Comparison of ENCODE assay signal across 9 cellular contexts in the genomic region with DNA sequence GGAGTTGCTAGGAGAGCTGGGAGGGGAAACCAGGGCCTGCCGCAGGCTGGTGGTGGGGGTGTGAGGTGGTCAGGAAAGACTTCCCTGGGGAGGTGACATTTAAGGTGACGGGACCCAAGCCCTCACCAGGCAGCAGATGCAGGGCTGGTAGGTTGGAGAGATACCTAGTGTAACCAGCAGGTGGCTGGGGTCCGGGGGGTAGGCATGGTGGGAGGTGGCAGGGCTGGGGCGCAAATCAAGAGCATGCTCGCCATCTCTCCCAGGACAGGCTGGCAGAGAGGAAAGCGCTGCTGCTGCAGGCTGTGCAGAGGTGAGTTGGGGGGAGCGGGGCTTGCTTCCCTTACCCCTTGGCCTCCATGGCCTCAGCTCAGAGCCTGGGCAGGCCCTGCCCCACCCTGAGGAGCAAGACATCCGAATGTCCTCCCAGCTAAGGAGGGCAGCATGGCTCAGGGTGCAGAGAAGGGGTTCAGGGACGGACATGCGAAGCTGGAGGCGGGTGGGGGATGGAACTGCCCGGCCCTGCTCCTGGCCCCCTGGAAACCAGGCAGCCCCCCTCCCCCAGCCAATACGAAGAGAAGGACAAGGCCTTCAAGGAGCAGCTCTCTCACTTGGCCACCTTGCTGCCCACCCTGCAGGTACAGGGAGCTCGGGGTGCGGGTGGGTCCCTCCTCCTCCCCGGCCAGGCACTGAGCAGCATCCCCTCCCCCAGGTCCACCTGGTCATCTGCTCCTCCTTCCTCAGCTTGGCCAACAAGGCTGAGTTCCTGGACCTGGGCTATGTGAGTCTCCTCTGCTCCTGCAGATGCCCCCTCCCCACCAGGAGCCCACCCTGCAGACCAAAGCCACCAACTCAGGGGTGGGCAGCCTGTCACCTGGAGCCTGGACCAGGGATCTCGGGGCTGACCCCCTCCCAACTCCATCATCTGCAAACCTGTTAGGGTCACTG. TPM values are rescaled to one million over a fixed set of nuclear protein-coding genes. Genes with fewer than 3 reads are reported as not detected.
A peak's percentile ranks its signal among the peaks of the same experiment; 100 is the strongest.
DNase-seq lines count a peak whose midpoint lies in the region; ATAC-seq, FAIRE-seq and TF ChIP-seq lines count a peak whose summit lies in the region.
"Had no signal": no experiment of that assay in that cellular context is flagged by ENCODE, and none has a peak within 500 bp of the region (broad histone marks: within the 10 kb centered on the region; RNA-seq: fewer than 3 reads in every experiment).

No MANE protein-coding gene starts in this region.

- no TSS peak for BruUV-seq in HepG2 (replicated peaks; lab: Mats Ljungman, UMichigan)

- DNase-seq in HepG2 (ENCODE audit: low spot score): no peak
- DNase-seq in right lobe of liver: no peak
- peak in 4 of 34 experiments; percentile 10 to 28 (median 23) for DNase-seq in T-cell
- DNase-seq in fibroblast of the aortic adventitia (ENCODE audit: low read depth): no peak
- no peak for DNase-seq in DMS79 (lab: John Stamatoyannopoulos, UW)
- DNase-seq in activated CD8-positive, alpha-beta memory T cell treated with anti-CD3 and anti-CD28 coated beads, Interleukin-2, amount 50 U/mL, for 4 hours: no peak
- DNase-seq in NCI-H1417 treated with DMSO at 0.1 percent for 48 hours (lab: John Stamatoyannopoulos, UW): no peak

- CTCF ChIA-PET in HepG2 (lab: Yijun Ruan, JAX; ENCODE audit: low intra/inter-chr PET ratio, low total read pairs): no interaction called here
- CTCF ChIA-PET in T-cell (lab: Charles Lee): interaction anchor here in 1 of 2 donors (0.5 kb wide), 1 partner anchor 21 kb away, joined by 4 read pairs; no protein-coding TSS in a partner anchor

- TF ChIP-seq POLR2A in HepG2 (IDR thresholded peaks at IDR 0.05; ENCODE audit: insufficient read depth in 1 of 2, low read depth in 2 of 2, low read length in 2 of 2) (no peak), right lobe of liver (IDR thresholded peaks at IDR 0.05) (no peak)

- TF ChIP-seq RAD21 in HepG2 (CRISPR knock-in tag; IDR thresholded peaks at IDR 0.05): no peak

- H3K9ac ChIP-seq in HepG2 (ENCODE audit: insufficient read depth, low read depth, low read length): no peak overlapping the region
- no peak overlapping the region for H3K9ac ChIP-seq in stomach smooth muscle (ENCODE audit: low read length in 2 of 2)

- no peak for FAIRE-seq in HepG2 (lab: Jason Lieb, UNC)

- POLR2A ChIA-PET in HepG2 (lab: Yijun Ruan, JAX) (no interaction called here), T-cell (lab: Charles Lee) (no interaction called here)

- no peaks in the 10 kb centered on the region for H3K36me3 Mint-ChIP-seq in T-cell
- H3K36me3 Mint-ChIP-seq: activated naive CD4-positive, alpha-beta T cell treated with anti-CD3 and anti-CD28 coated beads, Interleukin-2, amount 50 U/mL, for 72 hours had no signal

- H3K9me3 ChIP-seq in HepG2 (ENCODE audit: low read length) (no peaks in the 10 kb centered on the region), right lobe of liver (no peaks in the 10 kb centered on the region), stomach smooth muscle (ENCODE audit: control insufficient read depth in 2 of 2, low read length in 2 of 2) (no peaks in the 10 kb centered on the region)

- H3K36me3 ChIP-seq in HepG2 (replicated peaks in 1 of 2; ENCODE audit: control insufficient read depth in 1 of 2, insufficient read depth in 2 of 2, low read length in 2 of 2) (peaks cover 7 to 18% of the 10 kb centered on the region in 2 experiments; a peak in 4 of 5 replicates), right lobe of liver (no peaks in the 10 kb centered on the region), stomach smooth muscle (ENCODE audit: control insufficient read depth in 2 of 2, insufficient read depth in 2 of 2, low read length in 2 of 2) (peaks cover 0 to 3% of the 10 kb centered on the region in 2 donors)

- H3K4me1 ChIP-seq in HepG2 (ENCODE audit: insufficient read depth, low read length) (peaks cover 10% of the 10 kb centered on the region), right lobe of liver (no peaks in the 10 kb centered on the region), stomach smooth muscle (ENCODE audit: control insufficient read depth, insufficient read depth, low read length) (peaks cover 38% of the 10 kb centered on the region)

- in situ Hi-C loops in HepG2 (cut with HindIII; ENCODE audit: extremely low pct_ligation_motif_present, low pct_unique_long_range_greater_than_20kb): no loop called here

- peaks cover 0 to 19% (median 12%) of the 10 kb centered on the region in 3 donors for H3K4me1 Mint-ChIP-seq in T-cell

- H3K4me2 ChIP-seq in HepG2 (ENCODE audit: low read depth, low read length): no peak overlapping the region

- no peak overlapping the region for H3K27ac ChIP-seq in HepG2 (ENCODE audit: extremely low read length, insufficient read depth, low read length)
- no peak overlapping the region for H3K27ac ChIP-seq in right lobe of liver
- no peak overlapping the region for H3K27ac ChIP-seq in stomach smooth muscle (ENCODE audit: low read length)

- TF ChIP-seq CTCF in HepG2 (CRISPR knock-in tag; IDR thresholded peaks at IDR 0.05) (no peak), right lobe of liver (IDR thresholded peaks at IDR 0.05) (no peak), fibroblast of the aortic adventitia (IDR thresholded peaks at IDR 0.05; ENCODE audit: insufficient read depth, low read length) (peak; percentile 26)

- H3K27me3 ChIP-seq in HepG2 (ENCODE audit: control insufficient read depth in 1 of 2, insufficient read depth in 2 of 2, low read length in 2 of 2): no peaks in the 10 kb centered on the region
- H3K27me3 ChIP-seq in right lobe of liver: no peaks in the 10 kb centered on the region
- H3K27me3 ChIP-seq in stomach smooth muscle (ENCODE audit: control insufficient read depth in 1 of 2, insufficient read depth in 2 of 2, low read length in 2 of 2): no peaks in the 10 kb centered on the region

- intact Hi-C loops in HepG2 (cut with micrococcal nuclease; ENCODE audit: unreplicated experiment) (loop anchor here (10.0 kb wide), 1 partner anchor 625 kb away; no protein-coding TSS in a partner anchor), right lobe of liver (cut with DNase I) (no loop called here)

- 100% methylated on average over 2 of the region's 17 CpGs for WGBS in HepG2 (ENCODE audit: low lambda C conversion rate)
- WGBS in right lobe of liver (ENCODE audit: insufficient coverage, low coverage, low lambda C conversion rate, missing lambda C conversion rate): 83% methylated on average over 4 of the region's 17 CpGs

- no peak overlapping the region for H3K4me3 ChIP-seq in HepG2 (replicated peaks in 1 of 3; ENCODE audit: insufficient read depth in 1 of 3, low read depth in 2 of 3, low read length in 3 of 3)
- no peak overlapping the region for H3K4me3 ChIP-seq in right lobe of liver
- no peak overlapping the region for H3K4me3 ChIP-seq in fibroblast of the aortic adventitia (ENCODE audit: low read depth, low read length)
- H3K4me3 ChIP-seq in stomach smooth muscle (ENCODE audit: low read length in 2 of 2): peak overlapping the region; percentile 46 to 67

- H3K9me3 Mint-ChIP-seq in T-cell: no peaks in the 10 kb centered on the region
- H3K9me3 Mint-ChIP-seq: activated naive CD4-positive, alpha-beta T cell treated with anti-CD3 and anti-CD28 coated beads, Interleukin-2, amount 50 U/mL, for 72 hours had no signal

- no peak overlapping the region for H2AFZ ChIP-seq in HepG2 (ENCODE audit: low read length)

- no peaks in the 10 kb centered on the region for H3K79me2 ChIP-seq in HepG2 (ENCODE audit: insufficient read depth, low read length)

- H3K4me3 Mint-ChIP-seq in T-cell: peak overlapping the region; percentile 45 to 57 (median 50)

- H3K27ac Mint-ChIP-seq in T-cell: peak overlapping the region; percentile 39 to 46
- H3K27ac Mint-ChIP-seq: activated naive CD4-positive, alpha-beta T cell treated with anti-CD3 and anti-CD28 coated beads, Interleukin-2, amount 50 U/mL, for 72 hours had no signal

- H4K20me1 ChIP-seq in HepG2 (ENCODE audit: insufficient read depth, low read length): no peaks in the 10 kb centered on the region

- TF ChIP-seq EP300 in HepG2 (IDR thresholded peaks at IDR 0.05; ENCODE audit: low read depth in 2 of 2, low read length in 2 of 2) (no peak), HepG2 (CRISPR knock-in tag; IDR thresholded peaks at IDR 0.05; ENCODE audit: borderline replicate concordance) (no peak)

- peaks cover 4 to 20% of the 10 kb centered on the region in 2 donors for H3K27me3 Mint-ChIP-seq in T-cell

- ATAC-seq in HepG2: no peak
- no peak for ATAC-seq in right lobe of liver
- peak in 1 of 4 experiments; percentile 24 for ATAC-seq in T-cell (replicated peaks in 1 of 4)

RNA-seq across cellular contexts. Expression of a gene that starts 4.0 kb away (rescaled TPM):
- total RNA-seq in HepG2 (2016; rRNA removed; fragmentation: Illumina TruSeq; extraction: Trizol) (1.7 and 9.8 TPM in 2 replicates), right lobe of liver (10 to 100 TPM in 5 of 6 experiments, 1 to 10 TPM in 1; 8.4 to 20.5 (median 14.4) TPM), T-cell (1 to 10 TPM; 4.7 to 9.7 (median 6.9) TPM), fibroblast of the aortic adventitia (ENCODE audit: low replicate concordance) (7.8 and 42.6 TPM in 2 replicates)
- total RNA-seq in HepG2 (2016; cell fraction: cytosol; rRNA removed; fragmentation: Illumina TruSeq; extraction: Trizol; ENCODE audit: low read depth): 2.0 and 3.0 TPM in 2 replicates
- total RNA-seq in HepG2 (2016; cell fraction: insoluble cytoplasmic fraction; rRNA removed; fragmentation: Illumina TruSeq; extraction: Trizol): 2.1 and 8.9 TPM in 2 replicates
- 2.4 and 2.5 TPM in 2 replicates for total RNA-seq in HepG2 (2016; cell fraction: membrane; rRNA removed; fragmentation: Illumina TruSeq; extraction: Trizol)
- 14.8 and 17.7 TPM in 2 replicates for total RNA-seq in HepG2 (2016; cell fraction: nucleus; rRNA removed; fragmentation: Illumina TruSeq; extraction: Trizol)
- polyA plus RNA-seq in HepG2 (2011; rRNA removed): 15.9 and 17.9 TPM in 2 replicates
- polyA plus RNA-seq in HepG2 (2011; cell fraction: cytosol; rRNA removed): 3.1 and 5.5 TPM in 2 replicates
- 282 and 411 TPM in 2 replicates for polyA plus RNA-seq in HepG2 (2011; cell fraction: nucleus; rRNA removed)
- 3.9 and 4.0 TPM in 2 replicates for polyA plus RNA-seq in HepG2 (2012)
- polyA plus RNA-seq in HepG2 (2016; cell fraction: cytosol; fragmentation: Illumina TruSeq; extraction: Trizol; ENCODE audit: low read depth): 0.45 and 0.62 TPM in 2 replicates
- polyA plus RNA-seq in HepG2 (2016; cell fraction: insoluble cytoplasmic fraction; fragmentation: Illumina TruSeq; extraction: Trizol; ENCODE audit: low read depth): 1.8 and 3.9 TPM in 2 replicates
- 0.85 and 1.2 TPM in 2 replicates for polyA plus RNA-seq in HepG2 (2016; cell fraction: membrane; fragmentation: Illumina TruSeq; extraction: Trizol; ENCODE audit: low read depth)
- polyA plus RNA-seq in HepG2 (2016; cell fraction: nucleus; fragmentation: Illumina TruSeq; extraction: Trizol; ENCODE audit: insufficient read depth, low read depth): 47.0 and 48.9 TPM in 2 replicates
- 16.5 and 27.5 TPM in 2 replicates for polyA minus RNA-seq in HepG2 (2011; rRNA and poly(A)+ RNA removed; ENCODE audit: low replicate concordance)
- polyA minus RNA-seq in HepG2 (2011; cell fraction: cytosol; rRNA and poly(A)+ RNA removed): 2.5 TPM in 2 replicates
- polyA minus RNA-seq in HepG2 (2011; cell fraction: nucleus; rRNA and poly(A)+ RNA removed): 30.0 and 38.2 TPM in 2 replicates

RNA-seq across cellular contexts. Expression of a gene that starts 10.5 kb away (rescaled TPM):
- total RNA-seq in HepG2 (2016; rRNA removed; fragmentation: Illumina TruSeq; extraction: Trizol) (545 and 787 TPM in 2 replicates), right lobe of liver (100 to 1,000 TPM in 4 of 6 experiments, 10 to 100 TPM in 2; 45.4 to 156 (median 134) TPM), T-cell (100 to 1,000 TPM; 448 to 621 (median 462) TPM), fibroblast of the aortic adventitia (ENCODE audit: low replicate concordance) (169 and 279 TPM in 2 replicates)
- 342 and 387 TPM in 2 replicates for total RNA-seq in HepG2 (2016; cell fraction: cytosol; rRNA removed; fragmentation: Illumina TruSeq; extraction: Trizol; ENCODE audit: low read depth)
- 525 and 788 TPM in 2 replicates for total RNA-seq in HepG2 (2016; cell fraction: insoluble cytoplasmic fraction; rRNA removed; fragmentation: Illumina TruSeq; extraction: Trizol)
- 707 and 829 TPM in 2 replicates for total RNA-seq in HepG2 (2016; cell fraction: membrane; rRNA removed; fragmentation: Illumina TruSeq; extraction: Trizol)
- 180 and 186 TPM in 2 replicates for total RNA-seq in HepG2 (2016; cell fraction: nucleus; rRNA removed; fragmentation: Illumina TruSeq; extraction: Trizol)
- polyA plus RNA-seq in HepG2 (2011; rRNA removed): 146 and 214 TPM in 2 replicates
- polyA plus RNA-seq in HepG2 (2011; cell fraction: cytosol; rRNA removed): 92.5 and 127 TPM in 2 replicates
- 29.2 and 40.5 TPM in 2 replicates for polyA plus RNA-seq in HepG2 (2011; cell fraction: nucleus; rRNA removed)
- 1,228 and 1,771 TPM in 2 replicates for polyA plus RNA-seq in HepG2 (2012)
- polyA plus RNA-seq in HepG2 (2016; cell fraction: cytosol; fragmentation: Illumina TruSeq; extraction: Trizol; ENCODE audit: low read depth): 1,048 and 1,064 TPM in 2 replicates
- 1,078 and 1,177 TPM in 2 replicates for polyA plus RNA-seq in HepG2 (2016; cell fraction: insoluble cytoplasmic fraction; fragmentation: Illumina TruSeq; extraction: Trizol; ENCODE audit: low read depth)
- 1,296 and 1,373 TPM in 2 replicates for polyA plus RNA-seq in HepG2 (2016; cell fraction: membrane; fragmentation: Illumina TruSeq; extraction: Trizol; ENCODE audit: low read depth)
- polyA plus RNA-seq in HepG2 (2016; cell fraction: nucleus; fragmentation: Illumina TruSeq; extraction: Trizol; ENCODE audit: insufficient read depth, low read depth): 473 and 475 TPM in 2 replicates
- polyA minus RNA-seq in HepG2 (2011; rRNA and poly(A)+ RNA removed; ENCODE audit: low replicate concordance): 12.9 and 31.5 TPM in 2 replicates
- polyA minus RNA-seq in HepG2 (2011; cell fraction: cytosol; rRNA and poly(A)+ RNA removed): 48.1 and 62.3 TPM in 2 replicates
- polyA minus RNA-seq in HepG2 (2011; cell fraction: nucleus; rRNA and poly(A)+ RNA removed): 53.2 and 59.9 TPM in 2 replicates

RNA-seq across cellular contexts. Expression of a gene that starts 25.8 kb away (rescaled TPM):
- 61.7 and 69.7 TPM in 2 replicates for total RNA-seq in HepG2 (2016; rRNA removed; fragmentation: Illumina TruSeq; extraction: Trizol)
- 23.7 and 29.8 TPM in 2 replicates for total RNA-seq in HepG2 (2016; cell fraction: cytosol; rRNA removed; fragmentation: Illumina TruSeq; extraction: Trizol; ENCODE audit: low read depth)
- total RNA-seq in HepG2 (2016; cell fraction: insoluble cytoplasmic fraction; rRNA removed; fragmentation: Illumina TruSeq; extraction: Trizol): 60.0 and 68.5 TPM in 2 replicates
- 90.0 and 91.4 TPM in 2 replicates for total RNA-seq in HepG2 (2016; cell fraction: membrane; rRNA removed; fragmentation: Illumina TruSeq; extraction: Trizol)
- 45.6 and 50.8 TPM in 2 replicates for total RNA-seq in HepG2 (2016; cell fraction: nucleus; rRNA removed; fragmentation: Illumina TruSeq; extraction: Trizol)
- polyA plus RNA-seq in HepG2 (2011; rRNA removed): 23.1 and 24.6 TPM in 2 replicates
- polyA plus RNA-seq in HepG2 (2011; cell fraction: cytosol; rRNA removed): 23.8 and 31.3 TPM in 2 replicates
- polyA plus RNA-seq in HepG2 (2011; cell fraction: nucleus; rRNA removed): 8.9 and 10.8 TPM in 2 replicates
- 26.0 and 27.3 TPM in 2 replicates for polyA plus RNA-seq in HepG2 (2012)
- polyA plus RNA-seq in HepG2 (2016; cell fraction: cytosol; fragmentation: Illumina TruSeq; extraction: Trizol; ENCODE audit: low read depth): 38.8 and 46.6 TPM in 2 replicates
- 66.5 and 67.0 TPM in 2 replicates for polyA plus RNA-seq in HepG2 (2016; cell fraction: insoluble cytoplasmic fraction; fragmentation: Illumina TruSeq; extraction: Trizol; ENCODE audit: low read depth)
- 87.3 and 91.3 TPM in 2 replicates for polyA plus RNA-seq in HepG2 (2016; cell fraction: membrane; fragmentation: Illumina TruSeq; extraction: Trizol; ENCODE audit: low read depth)
- 77.9 and 79.1 TPM in 2 replicates for polyA plus RNA-seq in HepG2 (2016; cell fraction: nucleus; fragmentation: Illumina TruSeq; extraction: Trizol; ENCODE audit: insufficient read depth, low read depth)
- polyA minus RNA-seq in HepG2 (2011; rRNA and poly(A)+ RNA removed; ENCODE audit: low replicate concordance): 42.4 and 109 TPM in 2 replicates
- 24.0 and 31.1 TPM in 2 replicates for polyA minus RNA-seq in HepG2 (2011; cell fraction: cytosol; rRNA and poly(A)+ RNA removed)
- polyA minus RNA-seq in HepG2 (2011; cell fraction: nucleus; rRNA and poly(A)+ RNA removed): 12.5 and 14.2 TPM in 2 replicates
- 10 to 100 TPM; 15.9 to 28.5 (median 20.4) TPM for total RNA-seq in right lobe of liver
- 10 to 100 TPM in 4 of 5 donors, 1 to 10 TPM in 1; 9.6 to 24.0 (median 20.7) TPM for total RNA-seq in T-cell
- 53.5 and 99.1 TPM in 2 replicates for total RNA-seq in fibroblast of the aortic adventitia (ENCODE audit: low replicate concordance)

RNA-seq across cellular contexts. Expression of a gene that starts 29.8 kb away (rescaled TPM):
- 0.02 TPM in 1 of 2 replicates, not detected in the other for total RNA-seq in HepG2 (2016; rRNA removed; fragmentation: Illumina TruSeq; extraction: Trizol)
- total RNA-seq in HepG2 (2016; cell fraction: cytosol; rRNA removed; fragmentation: Illumina TruSeq; extraction: Trizol; ENCODE audit: low read depth): not detected in 2 replicates
- 0.11 TPM in 1 of 2 replicates, not detected in the other for total RNA-seq in HepG2 (2016; cell fraction: insoluble cytoplasmic fraction; rRNA removed; fragmentation: Illumina TruSeq; extraction: Trizol)
- total RNA-seq in HepG2 (2016; cell fraction: membrane; rRNA removed; fragmentation: Illumina TruSeq; extraction: Trizol): not detected in 2 replicates
- total RNA-seq in HepG2 (2016; cell fraction: nucleus; rRNA removed; fragmentation: Illumina TruSeq; extraction: Trizol): 0.09 TPM in 1 of 2 replicates, not detected in the other
- polyA plus RNA-seq in HepG2 (2011; rRNA removed): 0.09 and 0.21 TPM in 2 replicates
- 0.03 TPM in 1 of 2 replicates, not detected in the other for polyA plus RNA-seq in HepG2 (2011; cell fraction: cytosol; rRNA removed)
- polyA plus RNA-seq in HepG2 (2011; cell fraction: nucleus; rRNA removed): 0.42 and 0.51 TPM in 2 replicates
- polyA plus RNA-seq in HepG2 (2012): 0.03 and 0.05 TPM in 2 replicates
- not detected in 2 replicates for polyA plus RNA-seq in HepG2 (2016; cell fraction: cytosol; fragmentation: Illumina TruSeq; extraction: Trizol; ENCODE audit: low read depth)
- not detected in 2 replicates for polyA plus RNA-seq in HepG2 (2016; cell fraction: insoluble cytoplasmic fraction; fragmentation: Illumina TruSeq; extraction: Trizol; ENCODE audit: low read depth)
- polyA plus RNA-seq in HepG2 (2016; cell fraction: membrane; fragmentation: Illumina TruSeq; extraction: Trizol; ENCODE audit: low read depth): not detected in 2 replicates
- polyA plus RNA-seq in HepG2 (2016; cell fraction: nucleus; fragmentation: Illumina TruSeq; extraction: Trizol; ENCODE audit: insufficient read depth, low read depth): 0.10 and 0.29 TPM in 2 replicates
- polyA minus RNA-seq in HepG2 (2011; rRNA and poly(A)+ RNA removed; ENCODE audit: low replicate concordance): 0.10 and 0.56 TPM in 2 replicates
- not detected in 2 replicates for polyA minus RNA-seq in HepG2 (2011; cell fraction: cytosol; rRNA and poly(A)+ RNA removed)
- 0.13 and 0.50 TPM in 2 replicates for polyA minus RNA-seq in HepG2 (2011; cell fraction: nucleus; rRNA and poly(A)+ RNA removed)
- not detected for total RNA-seq in right lobe of liver
- under 1 TPM; 0.05 to 0.23 (median 0.16) TPM for total RNA-seq in T-cell
- 0.08 and 0.09 TPM in 2 replicates for total RNA-seq in fibroblast of the aortic adventitia (ENCODE audit: low replicate concordance)

RNA-seq across cellular contexts. Expression of a gene that starts 34.0 kb away (rescaled TPM):
- total RNA-seq in HepG2 (2016; rRNA removed; fragmentation: Illumina TruSeq; extraction: Trizol) (not detected in 2 replicates), right lobe of liver (not detected), T-cell (not detected), fibroblast of the aortic adventitia (ENCODE audit: low replicate concordance) (not detected in 2 replicates)
- not detected in 2 replicates for total RNA-seq in HepG2 (2016; cell fraction: cytosol; rRNA removed; fragmentation: Illumina TruSeq; extraction: Trizol; ENCODE audit: low read depth)
- total RNA-seq in HepG2 (2016; cell fraction: insoluble cytoplasmic fraction; rRNA removed; fragmentation: Illumina TruSeq; extraction: Trizol): not detected in 2 replicates
- total RNA-seq in HepG2 (2016; cell fraction: membrane; rRNA removed; fragmentation: Illumina TruSeq; extraction: Trizol): not detected in 2 replicates
- total RNA-seq in HepG2 (2016; cell fraction: nucleus; rRNA removed; fragmentation: Illumina TruSeq; extraction: Trizol): not detected in 2 replicates
- not detected in 2 replicates for polyA plus RNA-seq in HepG2 (2011; rRNA removed)
- not detected in 2 replicates for polyA plus RNA-seq in HepG2 (2011; cell fraction: cytosol; rRNA removed)
- not detected in 2 replicates for polyA plus RNA-seq in HepG2 (2011; cell fraction: nucleus; rRNA removed)
- polyA plus RNA-seq in HepG2 (2012): not detected in 2 replicates
- polyA plus RNA-seq in HepG2 (2016; cell fraction: cytosol; fragmentation: Illumina TruSeq; extraction: Trizol; ENCODE audit: low read depth): not detected in 2 replicates
- not detected in 2 replicates for polyA plus RNA-seq in HepG2 (2016; cell fraction: insoluble cytoplasmic fraction; fragmentation: Illumina TruSeq; extraction: Trizol; ENCODE audit: low read depth)
- not detected in 2 replicates for polyA plus RNA-seq in HepG2 (2016; cell fraction: membrane; fragmentation: Illumina TruSeq; extraction: Trizol; ENCODE audit: low read depth)
- polyA plus RNA-seq in HepG2 (2016; cell fraction: nucleus; fragmentation: Illumina TruSeq; extraction: Trizol; ENCODE audit: insufficient read depth, low read depth): not detected in 2 replicates
- not detected in 2 replicates for polyA minus RNA-seq in HepG2 (2011; rRNA and poly(A)+ RNA removed; ENCODE audit: low replicate concordance)
- not detected in 2 replicates for polyA minus RNA-seq in HepG2 (2011; cell fraction: cytosol; rRNA and poly(A)+ RNA removed)
- polyA minus RNA-seq in HepG2 (2011; cell fraction: nucleus; rRNA and poly(A)+ RNA removed): not detected in 2 replicates
- total RNA-seq: activated naive CD4-positive, alpha-beta T cell treated with anti-CD3 and anti-CD28 coated beads, Interleukin-2, amount 50 U/mL, for 72 hours had no signal

Comparison
In these comparisons a context has a peak if more than half of its experiments do, and no peak if none do; other contexts are left out.
1. H3K4me3 ChIP-seq: peak in stomach smooth muscle (2 of 2); none in HepG2 (0 of 3), right lobe of liver (0 of 3) and fibroblast of the aortic adventitia (single experiment).